ENCODE assay signal across 8 cellular contexts in genomic region chr22:20307448-20308062, GRCh38. TPM values are rescaled to one million over a fixed set of nuclear protein-coding genes. Genes with fewer than 3 reads are reported as not detected.
DNase-seq lines count a peak whose midpoint lies in the region; ATAC-seq, FAIRE-seq and TF ChIP-seq lines count a peak whose summit lies in the region.
"Not testable (repeated sequence)": the region's sequence is repeated elsewhere in the genome, so short reads cannot be mapped to it uniquely, and the experiment has no call there.

No MANE protein-coding gene starts in this region.

- H3K36me3 Mint-ChIP-seq in CD14-positive monocyte: not testable (repeated sequence)

- not testable (repeated sequence) for H3K4me1 ChIP-seq in mucosa of descending colon (ENCODE audit: low read depth); spleen

- not testable (repeated sequence) for ATAC-seq in left lobe of liver, mucosa of descending colon

- not testable (repeated sequence) for H3K27me3 ChIP-seq in bronchial epithelial cell (ENCODE audit: control insufficient read depth, insufficient read depth, low read length)
- H3K27me3 ChIP-seq in spleen (replicated peaks in 1 of 7): peaks cover 0 to 32% (median 0%) of the 10 kb centered on the region in 7 donors

- H3K27me3 Mint-ChIP-seq in CD14-positive monocyte (ENCODE audit: low read depth in 3 of 3): not testable (repeated sequence)

- H3K9me3 Mint-ChIP-seq in CD14-positive monocyte: not testable (repeated sequence)

- H3K27ac Mint-ChIP-seq in CD14-positive monocyte: not testable (repeated sequence)

- H3K9me3 ChIP-seq in mucosa of descending colon, spleen: not testable (repeated sequence)

- H3K4me3 ChIP-seq in bronchial epithelial cell (ENCODE audit: low read depth, low read length); mucosa of descending colon; spleen: not testable (repeated sequence)

- H3K4me1 Mint-ChIP-seq in CD14-positive monocyte: not testable (repeated sequence)

- not testable (repeated sequence) for H3K27ac ChIP-seq in spleen

- not testable (repeated sequence) for H3K36me3 ChIP-seq in bronchial epithelial cell (ENCODE audit: control insufficient read depth, insufficient read depth, low read length); mucosa of descending colon (ENCODE audit: low read depth); spleen

- not testable (repeated sequence) for H3K4me3 Mint-ChIP-seq in CD14-positive monocyte

- FAIRE-seq in bronchial epithelial cell (lab: Jason Lieb, UNC) (peak; percentile 99), urothelium cell line (lab: Jason Lieb, UNC) (peak; percentile 94)

- DNase-seq in CD14-positive monocyte (ENCODE audit: low spot score): peak; percentile 24
- peak; percentile 35 for DNase-seq in NCI-H69 (lab: John Stamatoyannopoulos, UW)
- DNase-seq in activated effector memory CD4-positive, alpha-beta T cell treated with anti-CD3 and anti-CD28 coated beads, Interleukin-2, amount 50 U/mL, for 16 hours: peak; percentile 56
- not testable (repeated sequence) for DNase-seq in bronchial epithelial cell (ENCODE audit: low read depth); urothelium cell line (ENCODE audit: low spot score)
- DNase-seq in left lobe of liver (ENCODE audit: low spot score): peak; percentile 41
- DNase-seq in mucosa of descending colon: peak in 2 of 3 donors; percentile 15 to 39
- DNase-seq in spleen: peak; percentile 61

- not testable (repeated sequence) for TF ChIP-seq CTCF in CD14-positive monocyte (IDR thresholded peaks at IDR 0.05); bronchial epithelial cell (IDR thresholded peaks at IDR 0.05; ENCODE audit: insufficient read depth, low read length, severe bottlenecking); mucosa of descending colon (IDR thresholded peaks at IDR 0.05); spleen (IDR thresholded peaks at IDR 0.05 in 8 of 11, conservative IDR thresholded peaks at IDR 0.05 in 3 of 11)

- WGBS in spleen, 5 donors: 82 to 95% (median 90%) methylated on average over 2 to 11 of the region's 11 CpGs

- intact Hi-C loops in CD14-positive monocyte (cut with micrococcal nuclease); mucosa of descending colon (cut with DNase I, micrococcal nuclease); spleen (cut with DNase I; ENCODE audit: low total_unique reads): not testable (repeated sequence)

- not testable (repeated sequence) for TF ChIP-seq POLR2A in spleen (IDR thresholded peaks at IDR 0.05)

RNA-seq across cellular contexts. Expression of gene DGCR6L, which starts 12.3 kb away (rescaled TPM):
- polyA plus RNA-seq in CD14-positive monocyte (10 to 100 TPM; 56.3 to 62.8 TPM), spleen (10 to 100 TPM; 50.0 to 70.0 (median 66.1) TPM)
- total RNA-seq in bronchial epithelial cell (27.4 and 37.5 TPM in 2 replicates), left lobe of liver (60.2 TPM), mucosa of descending colon (10 to 100 TPM; 24.8 to 33.9 (median 27.5) TPM), spleen (10 to 100 TPM; 25.6 to 49.9 (median 32.4) TPM)

RNA-seq across cellular contexts. Expression of gene RTN4R, which starts 39.4 kb away (rescaled TPM):
- polyA plus RNA-seq in CD14-positive monocyte (not detected), spleen (1 to 10 TPM; 1.5 to 6.5 (median 2.8) TPM)
- total RNA-seq in bronchial epithelial cell (2.6 and 2.8 TPM in 2 replicates), left lobe of liver (10.9 TPM), mucosa of descending colon (1 to 10 TPM; 1.6 to 3.5 (median 2.5) TPM), spleen (10 to 100 TPM in 2 of 7 donors, 1 to 10 TPM in 5; 4.5 to 11.8 (median 7.0) TPM)
